ENCODE assay signal across 9 cellular contexts in genomic region chr1:225999912-226000337, GRCh38. TPM values are rescaled to one million over a fixed set of nuclear protein-coding genes. Genes with fewer than 3 reads are reported as not detected.
DNase-seq lines count a peak whose midpoint lies in the region; ATAC-seq and TF ChIP-seq lines count a peak whose summit lies in the region.
"Had no signal": no experiment of that assay in that cellular context is flagged by ENCODE, and none has a peak within 500 bp of the region (broad histone marks: within the 10 kb centered on the region; RNA-seq: fewer than 3 reads in every experiment).

No MANE protein-coding gene starts in this region.

- DNase-seq in GM10248 (ENCODE audit: extremely low spot score) (peak; percentile 65), HL-60 (ENCODE audit: low read depth in 1 of 2, low spot score in 1 of 2) (peak in 1 of 2 experiments; percentile 70), left ventricle myocardium inferior (no peak), smooth muscle cell (lab: John Stamatoyannopoulos, UW; ENCODE audit: unreplicated experiment) (no peak), activated gamma-delta T cell treated with Interleukin-2 at 50 U/mL for 16 hours (no peak)
- no peak for DNase-seq in activated CD4-positive, alpha-beta memory T cell treated with anti-CD3 and anti-CD28 coated beads, Interleukin-2, amount 10 ng/mL, durations not matched to agents 7 days and 5 days
- DNase-seq in stimulated activated CD4-positive, alpha-beta T cell treated with anti-CD3 and anti-CD28 coated beads, Interleukin-12 subunit alpha, Interleukin-12 subunit beta, amount 100 ng/mL, for 4 hours = no peak

- H3K4me2 ChIP-seq in smooth muscle cell = peak overlapping the region; percentile 89

- H3K4me1 Mint-ChIP-seq in activated CD4-positive, alpha-beta memory T cell treated with anti-CD3 and anti-CD28 coated beads, Interleukin-2, amount 10 ng/mL, durations not matched to agents 7 days and 5 days = peaks cover 68% of the 10 kb centered on the region

- TF ChIP-seq CTCF in GM10248 (IDR thresholded peaks at IDR 0.05; ENCODE audit: control extremely low read depth, extremely low read depth, low read depth, missing control alignments) (no peak), HL-60 (IDR thresholded peaks at IDR 0.05; ENCODE audit: insufficient read depth, low read length) (no peak), left ventricle myocardium inferior (IDR thresholded peaks at IDR 0.05; ENCODE audit: borderline replicate concordance) (no peak), smooth muscle cell (IDR thresholded peaks at IDR 0.05; ENCODE audit: borderline replicate concordance, insufficient read depth, poor library complexity, severe bottlenecking) (no peak)

- peak overlapping the region; percentile 98 for H3K27ac ChIP-seq in HL-60 (replicated peaks)
- H3K27ac ChIP-seq in left ventricle myocardium inferior (replicated peaks) = peak overlapping the region; percentile 99
- peak overlapping the region; percentile 90 for H3K27ac ChIP-seq in smooth muscle cell (ENCODE audit: low read depth)

- H3K36me3 ChIP-seq in left ventricle myocardium inferior (peaks cover 9% of the 10 kb centered on the region), smooth muscle cell (ENCODE audit: low read depth) (no peaks in the 10 kb centered on the region)

- no peaks in the 10 kb centered on the region for H3K9me3 ChIP-seq in left ventricle myocardium inferior (replicated peaks)
- H3K9me3 ChIP-seq in smooth muscle cell (replicated peaks; ENCODE audit: low read depth) = no peaks in the 10 kb centered on the region

- intact Hi-C loops in left ventricle myocardium inferior (cut with micrococcal nuclease) = no loop called here

- ATAC-seq in GM21381 (IDR thresholded peaks at IDR 0.05; ENCODE audit: unreplicated experiment) = peak; percentile 34

- H3K9ac ChIP-seq in smooth muscle cell (ENCODE audit: low read depth) = peak overlapping the region; percentile 83

- WGBS in smooth muscle cell (ENCODE audit: low lambda C conversion rate) = 33% methylated on average over 10 of the region's 10 CpGs

- no peaks in the 10 kb centered on the region for H3K9me3 Mint-ChIP-seq in activated CD4-positive, alpha-beta memory T cell treated with anti-CD3 and anti-CD28 coated beads, Interleukin-2, amount 10 ng/mL, durations not matched to agents 7 days and 5 days

- H3K4me3 ChIP-seq in HL-60 (replicated peaks; ENCODE audit: insufficient read depth, low read length) (peak overlapping the region; percentile 26), left ventricle myocardium inferior (peak overlapping the region; percentile 91), smooth muscle cell (peak overlapping the region; percentile 89)

- H4K20me1 ChIP-seq in smooth muscle cell (ENCODE audit: low read depth) = peaks cover 13% of the 10 kb centered on the region

- peaks cover 42% of the 10 kb centered on the region for H3K79me2 ChIP-seq in smooth muscle cell (ENCODE audit: low read depth)

- H3K27ac Mint-ChIP-seq in activated CD4-positive, alpha-beta memory T cell treated with anti-CD3 and anti-CD28 coated beads, Interleukin-2, amount 10 ng/mL, durations not matched to agents 7 days and 5 days = peak overlapping the region; percentile 100

- peak overlapping the region; percentile 100 for H3K4me3 Mint-ChIP-seq in activated CD4-positive, alpha-beta memory T cell treated with anti-CD3 and anti-CD28 coated beads, Interleukin-2, amount 10 ng/mL, durations not matched to agents 7 days and 5 days

- POLR2A ChIA-PET in GM10248 (lab: Yijun Ruan, JAX) = interaction anchor here (0.9 to 1.7 kb wide), 17 partner anchors 9 to 99 kb away, joined by 3 to 23 read pairs (median 5); partner anchors contain the start of genes H3-3A and PYCR2
- POLR2A ChIA-PET in activated CD4-positive, alpha-beta memory T cell treated with anti-CD3 and anti-CD28 coated beads, Interleukin-2, amount 10 ng/mL, durations not matched to agents 7 days and 5 days (lab: Charles Lee) = interaction anchor here (0.7 to 9.2 kb wide), 53 partner anchors 8 to 574 kb away, joined by 3 to 219 read pairs (median 5); partner anchors contain the start of genes H3-3A, LBR, LIN9 and PARP1

- H3K4me1 ChIP-seq in left ventricle myocardium inferior = peaks cover 81% of the 10 kb centered on the region
- H3K4me1 ChIP-seq in smooth muscle cell (ENCODE audit: low read depth) = peaks cover 34% of the 10 kb centered on the region

- H3K27me3 Mint-ChIP-seq in activated CD4-positive, alpha-beta memory T cell treated with anti-CD3 and anti-CD28 coated beads, Interleukin-2, amount 10 ng/mL, durations not matched to agents 7 days and 5 days = no peaks in the 10 kb centered on the region

- H3K27me3 ChIP-seq in HL-60 (ENCODE audit: insufficient read depth, poor library complexity, severe bottlenecking) = no peaks in the 10 kb centered on the region
- no peaks in the 10 kb centered on the region for H3K27me3 ChIP-seq in left ventricle myocardium inferior (ENCODE audit: low read depth)
- H3K27me3 ChIP-seq in smooth muscle cell (ENCODE audit: low read depth) = no peaks in the 10 kb centered on the region

- peak overlapping the region; percentile 28 for H2AFZ ChIP-seq in smooth muscle cell (ENCODE audit: low read depth)

- H3F3A ChIP-seq in smooth muscle cell (ENCODE audit: low read depth) = peaks cover 3% of the 10 kb centered on the region

- CTCF ChIA-PET in GM10248 (lab: Yijun Ruan, JAX) = interaction anchor here (0.9 to 2.1 kb wide), 9 partner anchors 9 to 525 kb away, joined by 3 to 10 read pairs (median 4); partner anchors contain the start of gene SRP9
- CTCF ChIA-PET in activated CD4-positive, alpha-beta memory T cell treated with anti-CD3 and anti-CD28 coated beads, Interleukin-2, amount 10 ng/mL, durations not matched to agents 7 days and 5 days (lab: Charles Lee) = interaction anchor here (0.9 to 2.2 kb wide), 11 partner anchors 9 to 408 kb away, joined by 3 to 23 read pairs (median 4); partner anchors contain the start of genes H3-3A, PARP1, PYCR2 and SRP9

- H3K36me3 Mint-ChIP-seq in activated CD4-positive, alpha-beta memory T cell treated with anti-CD3 and anti-CD28 coated beads, Interleukin-2, amount 10 ng/mL, durations not matched to agents 7 days and 5 days (ENCODE audit: low read depth) = peaks cover 23% of the 10 kb centered on the region

RNA-seq across cellular contexts. Expression of gene SDE2, which starts 0.8 kb away (rescaled TPM):
- 10 to 100 TPM; 19.8 to 20.1 TPM for total RNA-seq in activated CD4-positive, alpha-beta memory T cell treated with anti-CD3 and anti-CD28 coated beads, Interleukin-2, amount 10 ng/mL, durations not matched to agents 7 days and 5 days
- total RNA-seq in left ventricle myocardium inferior (11.3 TPM), smooth muscle cell (30.5 and 33.3 TPM in 2 replicates)
- 15.1 and 20.2 TPM in 2 replicates for polyA plus RNA-seq in smooth muscle cell

RNA-seq across cellular contexts. Expression of gene LEFTY2, which starts 58.9 kb away (rescaled TPM):
- total RNA-seq in activated CD4-positive, alpha-beta memory T cell treated with anti-CD3 and anti-CD28 coated beads, Interleukin-2, amount 10 ng/mL, durations not matched to agents 7 days and 5 days = not detected
- total RNA-seq in left ventricle myocardium inferior (0.69 TPM), smooth muscle cell (0.09 and 0.36 TPM in 2 replicates)
- polyA plus RNA-seq in smooth muscle cell = 0.25 and 2.3 TPM in 2 replicates
- total RNA-seq: dermis microvascular lymphatic vessel endothelial cell had no signal

Comparison
In these comparisons a context has a peak if more than half of its experiments do, and no peak if none do; other contexts are left out.
1. H3K4me3 ChIP-seq: peak in every context shown above with its lines; median percentile 91 in left ventricle myocardium inferior; 89 in smooth muscle cell; 26 in HL-60.